In genomic region chr6:40395698-40396076, GRCh38 we compare ENCODE assay signal across 13 cellular contexts.
"Had no signal": no experiment of that assay in that cellular context is flagged by ENCODE, and none has a peak within 500 bp of the region (broad histone marks: within the 10 kb centered on the region; RNA-seq: fewer than 3 reads in every experiment).

No MANE protein-coding gene starts in this region.

- H3K4me3 Mint-ChIP-seq: naive thymus-derived CD4-positive, alpha-beta T cell; nephron progenitor cell had no signal

- H3K36me3 ChIP-seq: tibial artery, upper lobe of right lung, vagina had no signal

- H3K4me3 ChIP-seq: hepatocyte, tibial artery, upper lobe of right lung, vagina had no signal

- H3K27ac Mint-ChIP-seq: nephron progenitor cell had no signal

- H3K9me3 ChIP-seq: tibial artery, upper lobe of right lung, vagina had no signal

- H3K4me2 ChIP-seq: hepatocyte had no signal

- DNase-seq: effector memory CD4-positive, alpha-beta T cell; foreskin keratinocyte; kidney; left cardiac atrium; left ventricle myocardium superior; nephron progenitor cell; stimulated activated CD4-positive, alpha-beta T cell treated with anti-CD3 and anti-CD28 coated beads, Interleukin-2, amount 100 ng/mL, for 48 hours; stimulated activated naive CD8-positive, alpha-beta T cell treated with anti-CD3 and anti-CD28 coated beads, Interleukin-15, Interleukin-2, amounts not matched to agents 100 U/mL and 50 U/mL, for 24 hours; tibial artery; upper lobe of right lung had no signal

- H3K27me3 ChIP-seq: hepatocyte, upper lobe of right lung, vagina had no signal

- H2AFZ ChIP-seq: hepatocyte had no signal

- ATAC-seq: left ventricle myocardium superior; naive thymus-derived CD4-positive, alpha-beta T cell; stimulated activated naive CD8-positive, alpha-beta T cell treated with anti-CD3 and anti-CD28 coated beads, Interleukin-15, Interleukin-2, amounts not matched to agents 100 U/mL and 50 U/mL, for 24 hours had no signal

- H3K9me3 Mint-ChIP-seq: nephron progenitor cell had no signal

- H3K27ac ChIP-seq: foreskin keratinocyte, hepatocyte, tibial artery, upper lobe of right lung, vagina had no signal

- H3K79me2 ChIP-seq: hepatocyte had no signal

- H3K4me1 ChIP-seq: tibial artery, upper lobe of right lung, vagina had no signal
